Comparison of ENCODE assay signal across 17 cellular contexts in the genomic region with DNA sequence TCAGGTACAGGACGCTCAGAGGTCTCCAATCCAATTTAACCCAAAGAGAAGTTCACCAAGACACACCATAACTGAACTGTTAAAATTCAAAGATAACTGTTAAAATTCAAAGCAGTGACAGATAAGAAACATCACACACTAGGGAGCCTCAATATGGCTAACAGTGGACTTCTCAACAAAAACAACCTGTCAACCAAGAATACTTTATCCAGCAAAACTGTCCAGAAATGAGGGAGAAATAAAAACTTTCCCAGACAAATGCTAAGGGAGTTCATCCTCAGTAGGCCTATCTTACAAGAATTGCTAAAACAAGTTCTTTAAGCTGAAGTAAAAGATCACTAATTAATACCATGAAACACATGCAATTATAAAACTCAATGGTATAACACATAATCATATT. TPM values are rescaled to one million over a fixed set of nuclear protein-coding genes. Genes with fewer than 3 reads are reported as not detected.
A peak's percentile ranks its signal among the peaks of the same experiment; 100 is the strongest.
DNase-seq lines count a peak whose midpoint lies in the region; ATAC-seq, FAIRE-seq and TF ChIP-seq lines count a peak whose summit lies in the region.
"Had no signal": no experiment of that assay in that cellular context is flagged by ENCODE, and none has a peak within 500 bp of the region (broad histone marks: within the 10 kb centered on the region; RNA-seq: fewer than 3 reads in every experiment).

No MANE protein-coding gene starts in this region.

- FAIRE-seq in GM19239 (lab: Jason Lieb, UNC), result peak; percentile 14
- FAIRE-seq: D721Med, H1 had no signal

- DNase-seq in GM19239 (ENCODE audit: insufficient read length, low spot score) (no peak), LHCN-M2 (ENCODE audit: low read depth) (peak; percentile 24), erythroblast (lab: John Stamatoyannopoulos, UW) (peak; percentile 9 to 11), NCI-H2196 treated with DMSO at 0.1 percent for 48 hours (lab: John Stamatoyannopoulos, UW; ENCODE audit: unreplicated experiment) (no peak), GM03348 (ENCODE audit: low spot score) (no peak)
- DNase-seq: CD8-positive, alpha-beta T cell; COR-L47; DMS153; DMS79 treated with DMSO at 0.1 percent for 48 hours; EL; GDM1; HCEC 1CT; IMR-90; KBM-7 had no signal

- ATAC-seq in GM21447 (IDR thresholded peaks at IDR 0.05; ENCODE audit: unreplicated experiment), result no peak
- ATAC-seq: CD8-positive, alpha-beta T cell had no signal

- TF ChIP-seq POLR2A in erythroblast (IDR thresholded peaks at IDR 0.05; ENCODE audit: low read length), result no peak

RNA-seq across cellular contexts. Expression of a gene that starts 36.3 kb away (rescaled TPM):
- 62.7 and 75.9 TPM in 2 replicates for total RNA-seq in LHCN-M2 (2014; rRNA removed)
- 96.5 TPM for polyA plus RNA-seq in LHCN-M2 (2012)
- total RNA-seq: CD8-positive, alpha-beta T cell had no signal

RNA-seq across cellular contexts. Expression of a gene that starts 40.6 kb away (rescaled TPM):
- 50.4 and 60.9 TPM in 2 replicates for total RNA-seq in LHCN-M2 (2014; rRNA removed)
- 12.2 TPM for polyA plus RNA-seq in LHCN-M2 (2012)

Comparison
In these comparisons a context has a peak if more than half of its experiments do, and no peak if none do; other contexts are left out.
1. DNase-seq: peak in LHCN-M2 (single experiment) and erythroblast (2 of 2); none in GM19239 (single experiment), NCI-H2196 treated with DMSO at 0.1 percent for 48 hours (single experiment) and GM03348 (single experiment).